8 cellular contexts compared by ENCODE assay signal in the genomic region with DNA sequence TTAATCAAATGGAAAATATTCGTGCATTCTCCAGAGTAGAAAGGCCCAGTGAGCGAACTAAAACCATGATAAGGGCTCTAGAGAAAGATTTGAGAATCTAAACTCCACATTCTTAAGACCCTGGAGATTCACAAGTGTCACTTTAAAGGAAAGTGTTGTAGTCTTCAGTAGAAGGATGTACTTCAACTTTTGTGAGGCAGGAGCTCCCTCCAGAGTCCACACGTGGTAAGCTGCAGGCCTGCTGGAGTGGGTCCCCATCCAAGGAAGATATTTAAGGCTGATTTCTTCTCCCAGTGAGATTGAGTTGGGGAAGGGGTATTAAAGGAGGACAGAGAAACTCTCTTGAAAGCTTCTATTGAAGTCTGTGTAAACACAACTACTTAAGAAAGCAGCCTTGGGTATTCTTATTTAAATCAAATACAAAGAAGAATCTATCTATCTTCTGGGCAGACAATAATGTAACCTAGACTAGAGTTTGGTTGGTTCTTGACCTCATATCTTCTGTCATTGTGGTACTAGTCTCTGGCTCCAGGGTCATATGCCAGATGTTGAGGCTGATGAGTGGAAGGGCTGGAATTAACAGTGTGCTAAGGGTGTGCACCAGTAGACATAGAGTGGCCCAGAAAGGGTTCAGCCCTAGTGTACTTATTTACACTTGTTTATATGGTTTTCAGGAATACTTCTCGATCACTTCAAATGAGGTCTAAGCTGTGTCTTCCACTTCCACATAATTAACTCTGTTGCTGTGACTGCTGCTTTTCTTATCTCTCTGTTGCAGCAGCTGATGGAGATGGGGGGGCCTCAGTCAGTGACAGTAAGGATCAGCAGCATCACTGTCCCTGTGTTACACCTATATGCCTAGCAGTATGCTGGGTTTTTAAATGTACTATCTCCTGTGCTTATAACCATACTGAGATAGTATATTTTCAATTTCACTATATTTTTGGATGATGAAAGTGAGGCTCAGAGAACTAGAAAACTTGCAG.
DNase-seq lines count a peak whose midpoint lies in the region; ATAC-seq, FAIRE-seq and TF ChIP-seq lines count a peak whose summit lies in the region.

No MANE protein-coding gene starts in this region.

- H3K36me3 ChIP-seq in DND-41 (ENCODE audit: insufficient read depth, low read length) (peaks cover 28% of the 10 kb centered on the region), Peyer's patch (no peaks in the 10 kb centered on the region), pancreas (no peaks in the 10 kb centered on the region)

- TF ChIP-seq CTCF in DND-41 (IDR thresholded peaks at IDR 0.05; ENCODE audit: borderline replicate concordance, extremely low read depth, low read length, poor library complexity, severe bottlenecking) = peak; percentile 92
- peak; percentile 82 for TF ChIP-seq CTCF in HL-60 (IDR thresholded peaks at IDR 0.05; ENCODE audit: insufficient read depth, low read length)
- peak in 5 of 6 experiments; percentile 12 to 74 (median 70) for TF ChIP-seq CTCF in Peyer's patch (IDR thresholded peaks at IDR 0.05)
- TF ChIP-seq CTCF in foreskin fibroblast (IDR thresholded peaks at IDR 0.05; ENCODE audit: low read depth, low read length) = peak; percentile 91
- TF ChIP-seq CTCF in pancreas (IDR thresholded peaks at IDR 0.05) = peak in 3 of 4 donors; percentile 51 to 63 (median 56)

- intact Hi-C loops in pancreas (cut with DNase I) = loop anchor here in 1 of 3 donors (5.0 kb wide), 1 partner anchor 236 kb away; no protein-coding TSS in a partner anchor

- peaks cover 99% of the 10 kb centered on the region for H3K79me2 ChIP-seq in DND-41 (ENCODE audit: insufficient read depth, low read length)

- DNase-seq in DND-41 = peak; percentile 76
- DNase-seq in HL-60 (ENCODE audit: low read depth in 1 of 2, low spot score in 1 of 2) = peak; percentile 23 to 66
- DNase-seq in Peyer's patch = peak in 2 of 3 donors; percentile 34 to 82
- peak; percentile 7 to 18 for DNase-seq in activated T-helper 1 cell treated with anti-CD3 and anti-CD28 coated beads, Interleukin-2, amount 50 U/mL, for 16 hours (ENCODE audit: low read depth in 1 of 2, low spot score in 1 of 2)
- peak; percentile 49 to 83 for DNase-seq in foreskin fibroblast
- peak in 3 of 6 donors; percentile 33 to 58 (median 37) for DNase-seq in pancreas
- DNase-seq in NCI-H187 (lab: John Stamatoyannopoulos, UW) = no peak

- H3K9ac ChIP-seq in DND-41 (ENCODE audit: low read depth, low read length) = no peak overlapping the region

- WGBS in pancreas, 2 donors = 37% methylated on average over 4 of the region's 4 CpGs

- H3K4me1 ChIP-seq in DND-41 (ENCODE audit: insufficient read depth, low read length) = peaks cover 60% of the 10 kb centered on the region
- H3K4me1 ChIP-seq in Peyer's patch = no peaks in the 10 kb centered on the region
- peaks cover 0 to 3% (median 0%) of the 10 kb centered on the region in 3 donors for H3K4me1 ChIP-seq in pancreas

- TF ChIP-seq POLR2A in Peyer's patch (IDR thresholded peaks at IDR 0.05) = no peak

- no peak overlapping the region for H3K4me2 ChIP-seq in DND-41 (ENCODE audit: insufficient read depth, low read length)

- H3K4me3 ChIP-seq in DND-41 (ENCODE audit: low read depth in 1 of 2, low read length in 2 of 2) = no peak overlapping the region
- H3K4me3 ChIP-seq in HL-60 (replicated peaks; ENCODE audit: insufficient read depth, low read length) = no peak overlapping the region
- no peak overlapping the region for H3K4me3 ChIP-seq in Peyer's patch
- no peak overlapping the region for H3K4me3 ChIP-seq in foreskin fibroblast (ENCODE audit: low read depth in 1 of 2, low read length in 2 of 2)
- no peak overlapping the region for H3K4me3 ChIP-seq in pancreas

- ATAC-seq in DND-41 (ENCODE audit: insufficient read depth, low read depth) (peak; percentile 92), GM21367 (IDR thresholded peaks at IDR 0.05; ENCODE audit: unreplicated experiment) (peak; percentile 93), pancreas (peak; percentile 55 to 96 (median 92))

- no peak for FAIRE-seq in pancreas (lab: Jason Lieb, UNC)

- no peak overlapping the region for H2AFZ ChIP-seq in DND-41 (ENCODE audit: low read depth, low read length)

- H3K9me3 ChIP-seq in DND-41 (ENCODE audit: insufficient read depth, low read length, severe bottlenecking) = no peaks in the 10 kb centered on the region
- H3K9me3 ChIP-seq in Peyer's patch = no peaks in the 10 kb centered on the region
- no peaks in the 10 kb centered on the region for H3K9me3 ChIP-seq in pancreas

- H4K20me1 ChIP-seq in DND-41 (ENCODE audit: insufficient read depth, low read length) = peaks cover 10% of the 10 kb centered on the region; the same call in 1 of the 2 replicates

- H3K27me3 ChIP-seq in DND-41 (ENCODE audit: insufficient read depth, low read length, poor library complexity) (no peaks in the 10 kb centered on the region), HL-60 (ENCODE audit: insufficient read depth, poor library complexity, severe bottlenecking) (no peaks in the 10 kb centered on the region), Peyer's patch (no peaks in the 10 kb centered on the region), pancreas (no peaks in the 10 kb centered on the region)

- peak overlapping the region; percentile 66 for H3K27ac ChIP-seq in DND-41 (ENCODE audit: low read length)
- no peak overlapping the region for H3K27ac ChIP-seq in HL-60 (replicated peaks)
- H3K27ac ChIP-seq in Peyer's patch = no peak overlapping the region
- no peak overlapping the region for H3K27ac ChIP-seq in pancreas

Comparison
In these comparisons a context has a peak if more than half of its experiments do, and no peak if none do; other contexts are left out.
1. DNase-seq: peak in DND-41 (single experiment), HL-60 (2 of 2), Peyer's patch (2 of 3), activated T-helper 1 cell treated with anti-CD3 and anti-CD28 coated beads, Interleukin-2, amount 50 U/mL, for 16 hours (2 of 2) and foreskin fibroblast (2 of 2); none in NCI-H187 (0 of 2).
2. Peak in every context shown above with its lines, with median percentiles within 50 percentile points of each other: ATAC-seq and CTCF ChIP-seq.